In the genomic region with DNA sequence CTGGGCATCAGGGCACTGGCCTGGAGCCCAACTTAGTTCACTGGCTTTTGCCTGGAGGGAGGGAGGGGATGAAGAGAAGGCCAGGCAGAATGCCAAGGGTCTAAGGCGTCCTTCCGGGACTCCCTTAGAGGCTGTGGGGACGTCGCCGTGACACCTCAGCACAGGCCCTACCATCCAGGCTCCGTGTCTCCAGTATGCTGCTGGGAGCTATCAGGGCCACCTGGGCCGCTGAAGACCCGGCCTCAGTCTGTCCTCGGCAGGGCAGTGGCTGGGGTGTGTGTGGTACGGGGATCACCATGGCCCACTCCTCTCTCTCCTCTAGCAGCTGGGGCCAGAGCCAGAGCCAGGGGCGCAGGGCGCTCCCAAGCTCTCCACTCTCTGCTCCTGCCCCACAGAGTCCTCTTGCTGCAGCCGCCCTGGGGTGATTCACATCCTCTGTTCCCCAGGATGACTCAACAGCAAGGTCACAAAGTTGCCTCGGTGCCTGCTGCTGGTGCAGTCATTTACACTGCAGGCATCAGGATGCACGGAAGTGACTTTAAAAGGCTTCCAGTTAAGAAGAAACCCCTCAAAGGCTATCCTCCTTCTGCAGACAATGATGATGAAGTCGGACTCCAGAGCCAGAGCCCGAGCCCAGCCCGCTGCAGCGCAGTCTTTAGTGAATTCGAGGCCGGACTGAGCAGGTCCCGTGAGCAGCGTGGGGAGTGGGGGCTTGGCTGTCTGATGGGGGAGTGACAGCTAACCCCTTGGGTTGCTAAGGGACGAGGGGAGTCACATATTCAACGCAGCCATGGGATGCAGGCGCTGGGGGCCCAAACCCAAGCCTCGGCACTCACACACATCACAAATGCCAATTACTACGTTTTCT, we compare ENCODE assay signal across 9 cellular contexts. TPM values are rescaled to one million over a fixed set of nuclear protein-coding genes. Genes with fewer than 3 reads are reported as not detected.
A peak's percentile ranks its signal among the peaks of the same experiment; 100 is the strongest.
DNase-seq lines count a peak whose midpoint lies in the region; ATAC-seq and TF ChIP-seq lines count a peak whose summit lies in the region.
"Had no signal": no experiment of that assay in that cellular context is flagged by ENCODE, and none has a peak within 500 bp of the region (broad histone marks: within the 10 kb centered on the region; RNA-seq: fewer than 3 reads in every experiment).

No MANE protein-coding gene starts in this region.

- no peaks in the 10 kb centered on the region for H3K4me1 ChIP-seq in left lung

- peak; percentile 85 for ATAC-seq in activated T-helper 17 cell treated with anti-CD3 and anti-CD28 coated beads, Interleukin-2, amount 50 U/mL, for 72 hours (replicated peaks)
- ATAC-seq in left lung = peak; percentile 70
- ATAC-seq in HG03097 (IDR thresholded peaks at IDR 0.05; ENCODE audit: low FRiP score, unreplicated experiment) = no peak
- no peak for ATAC-seq in HG02852 (IDR thresholded peaks at IDR 0.05; ENCODE audit: unreplicated experiment)
- no peak for ATAC-seq in HG03460 (IDR thresholded peaks at IDR 0.05; ENCODE audit: unreplicated experiment)
- ATAC-seq: GM12878 had no signal

- in situ Hi-C loops in ACHN (cut with HindIII; ENCODE audit: low pct_ligation_motif_present, low pct_unique_long_range_greater_than_20kb, low sequenced_read_pairs) = no loop called here

- H3K27me3 ChIP-seq in left lung = peaks cover 0 to 21% of the 10 kb centered on the region in 2 donors

- no peak overlapping the region for H3K27ac ChIP-seq in left lung

- no peak overlapping the region for H3K27ac Mint-ChIP-seq in activated T-helper 17 cell treated with anti-CD3 and anti-CD28 coated beads, Interleukin-2, amount 50 U/mL, for 72 hours

- intact Hi-C loops in left lung (cut with DNase I) = no loop called here

- TF ChIP-seq CTCF in left lung (IDR thresholded peaks at IDR 0.05) = no peak

- no peaks in the 10 kb centered on the region for H3K4me1 Mint-ChIP-seq in activated T-helper 17 cell treated with anti-CD3 and anti-CD28 coated beads, Interleukin-2, amount 50 U/mL, for 72 hours

- peak; percentile 91 for DNase-seq in ACHN
- peak; percentile 54 for DNase-seq in HS-27A (ENCODE audit: low read depth)
- DNase-seq in left lung = peak in 1 of 2 donors; percentile 59
- DNase-seq in superior temporal gyrus (ENCODE audit: extremely low spot score) = no peak

- H3K4me3 ChIP-seq in left lung = no peak overlapping the region
- H3K4me3 ChIP-seq: GM12878 had no signal

- no peaks in the 10 kb centered on the region for H3K36me3 ChIP-seq in left lung

- no peaks in the 10 kb centered on the region for H3K9me3 Mint-ChIP-seq in activated T-helper 17 cell treated with anti-CD3 and anti-CD28 coated beads, Interleukin-2, amount 50 U/mL, for 72 hours

- no peaks in the 10 kb centered on the region for H3K9me3 ChIP-seq in left lung

- H3K36me3 Mint-ChIP-seq in activated T-helper 17 cell treated with anti-CD3 and anti-CD28 coated beads, Interleukin-2, amount 50 U/mL, for 72 hours (ENCODE audit: low read depth) = no peaks in the 10 kb centered on the region

- no peaks in the 10 kb centered on the region for H3K27me3 Mint-ChIP-seq in activated T-helper 17 cell treated with anti-CD3 and anti-CD28 coated beads, Interleukin-2, amount 50 U/mL, for 72 hours

- no peak overlapping the region for H3K4me3 Mint-ChIP-seq in activated T-helper 17 cell treated with anti-CD3 and anti-CD28 coated beads, Interleukin-2, amount 50 U/mL, for 72 hours

RNA-seq across cellular contexts. Expression of gene SNORC, which starts 31.9 kb away (rescaled TPM):
- 1 to 10 TPM; 2.0 to 3.1 TPM for total RNA-seq in activated T-helper 17 cell treated with anti-CD3 and anti-CD28 coated beads, Interleukin-2, amount 50 U/mL, for 72 hours
- total RNA-seq in left lung = 1 to 10 TPM; 2.2 to 3.6 TPM

Comparison
In these comparisons a context has a peak if more than half of its experiments do, and no peak if none do; other contexts are left out.
1. ATAC-seq: peak in activated T-helper 17 cell treated with anti-CD3 and anti-CD28 coated beads, Interleukin-2, amount 50 U/mL, for 72 hours (single experiment) and left lung (single experiment); none in HG03097 (single experiment), HG02852 (single experiment) and HG03460 (single experiment).